ENCODE assay signal across 11 cellular contexts in the genomic region with DNA sequence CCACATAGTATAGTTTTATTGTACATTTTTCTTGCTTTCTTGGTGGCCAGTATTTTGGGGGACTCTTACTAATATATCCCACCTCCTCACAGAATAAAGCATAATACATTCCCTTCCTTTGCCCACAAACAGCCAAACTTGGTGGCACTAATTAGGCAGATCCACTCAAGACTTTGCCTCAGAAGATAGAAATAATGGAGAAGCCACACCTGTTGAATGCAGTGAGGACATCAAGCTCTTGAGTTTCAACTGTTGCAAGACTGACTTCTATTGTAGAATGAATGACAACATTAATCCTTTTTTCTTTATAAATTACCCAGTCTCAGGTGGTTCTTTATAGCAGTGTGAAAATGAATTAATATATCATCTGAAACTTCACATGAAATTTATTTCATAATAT.
"Had no signal": no experiment of that assay in that cellular context is flagged by ENCODE, and none has a peak within 500 bp of the region (broad histone marks: within the 10 kb centered on the region; RNA-seq: fewer than 3 reads in every experiment).

No MANE protein-coding gene starts in this region.

- H3K9me3 ChIP-seq: HAP-1 had no signal

- H3K4me1 ChIP-seq: HAP-1 had no signal

- ATAC-seq: GM23338, HCT116 had no signal

- H3K27ac ChIP-seq: GM23248 had no signal

- DNase-seq: GM23248, GOT3, H7, H9, HCEC 1CT, HFFc6 had no signal

- H3K36me3 ChIP-seq: HAP-1 had no signal

- H3K4me3 ChIP-seq: GM23248, GM23338, HAP-1 had no signal

- FAIRE-seq: H1, H54 had no signal
